In genomic region chr5:74947961-74948613, GRCh38 we compare ENCODE assay signal across 1 cellular context.
TF ChIP-seq lines count a peak whose summit lies in the region.

No MANE protein-coding gene starts in this region.

TF ChIP-seq in GM23338, 12 proteins besides CTCF, POLR2A, EP300 and RAD21 (continued from another document):
- TF ChIP-seq ETS1 (IDR thresholded peaks at IDR 0.05): no peak
- no peak for TF ChIP-seq ZNF331 (CRISPR knock-in tag; IDR thresholded peaks at IDR 0.05; ENCODE audit: low read depth)
- no peak for TF ChIP-seq POLR2AphosphoS5 (IDR thresholded peaks at IDR 0.05; ENCODE audit: low read depth)
- no peak for TF ChIP-seq NANOG (IDR thresholded peaks at IDR 0.05; ENCODE audit: borderline replicate concordance)
- no peak for TF ChIP-seq EZH2 (IDR thresholded peaks at IDR 0.05; ENCODE audit: low read depth, unreplicated experiment)
- no peak for TF ChIP-seq REST (IDR thresholded peaks at IDR 0.05; ENCODE audit: unreplicated experiment)
- no peak for TF ChIP-seq EZH2phosphoT487 (IDR thresholded peaks at IDR 0.05; ENCODE audit: unreplicated experiment)
- no peak for TF ChIP-seq ZNF114 (CRISPR knock-in tag; IDR thresholded peaks at IDR 0.05)
